ENCODE assay signal across 1 cellular context in genomic region chr2:238029853-238030252, GRCh38.
TF ChIP-seq lines count a peak whose summit lies in the region.

No MANE protein-coding gene starts in this region.

TF ChIP-seq in HepG2, 621 proteins besides CTCF, POLR2A, EP300 and RAD21 (continued from another document and continues in another):
- TF ChIP-seq LRRFIP1 (CRISPR knock-in tag; conservative IDR thresholded peaks at IDR 0.05) (no peak), NCOA5 (CRISPR knock-in tag; IDR thresholded peaks at IDR 0.05) (no peak), ZSCAN22 (CRISPR knock-in tag; IDR thresholded peaks at IDR 0.05) (no peak), SOX6 (IDR thresholded peaks at IDR 0.05) (no peak), SOX6 (CRISPR knock-in tag; IDR thresholded peaks at IDR 0.05) (peak; percentile 47), HNF1A (IDR thresholded peaks at IDR 0.05; ENCODE audit: low read depth) (no peak), HNF1A (CRISPR knock-in tag; IDR thresholded peaks at IDR 0.05; ENCODE audit: borderline replicate concordance) (peak; percentile 71; the same call in 1 of the 2 replicates), ZNF563 (CRISPR knock-in tag; IDR thresholded peaks at IDR 0.05) (no peak), ZNF235 (CRISPR knock-in tag; IDR thresholded peaks at IDR 0.05; ENCODE audit: borderline replicate concordance) (no peak), ADNP (CRISPR knock-in tag; IDR thresholded peaks at IDR 0.05) (peak; percentile 58; the same call in 1 of the 2 replicates), IRX3 (CRISPR knock-in tag; IDR thresholded peaks at IDR 0.05; ENCODE audit: borderline replicate concordance, low read depth) (no peak), NFYC (CRISPR knock-in tag; IDR thresholded peaks at IDR 0.05) (no peak), KDM1A (CRISPR knock-in tag; IDR thresholded peaks at IDR 0.05) (no peak), ZNF543 (CRISPR knock-in tag; IDR thresholded peaks at IDR 0.05) (no peak), HOXA3 (CRISPR knock-in tag; IDR thresholded peaks at IDR 0.05) (peak; percentile 50; the same call in 1 of the 2 replicates), ATF5 (CRISPR knock-in tag; IDR thresholded peaks at IDR 0.05; ENCODE audit: low read depth) (no peak), FOXP4 (CRISPR knock-in tag; IDR thresholded peaks at IDR 0.05) (no peak), ZNF333 (CRISPR knock-in tag; IDR thresholded peaks at IDR 0.05; ENCODE audit: borderline replicate concordance) (no peak), ZNF431 (CRISPR knock-in tag; IDR thresholded peaks at IDR 0.05; ENCODE audit: borderline replicate concordance, low read depth) (no peak), NONO (IDR thresholded peaks at IDR 0.05) (no peak), NONO (CRISPR knock-in tag; conservative IDR thresholded peaks at IDR 0.05) (0 out of 2 replicates have a peak, but pooled peaks have one; percentile 39), PAXIP1 (CRISPR knock-in tag; conservative IDR thresholded peaks at IDR 0.05) (peak; percentile 55), ZMYM4 (CRISPR knock-in tag; IDR thresholded peaks at IDR 0.05) (0 out of 2 replicates have a peak, but pooled peaks have one; percentile 42), SALL1 (CRISPR knock-in tag; IDR thresholded peaks at IDR 0.05) (0 out of 2 replicates have a peak, but pooled peaks have one; percentile 21), SOX5 (CRISPR knock-in tag; IDR thresholded peaks at IDR 0.05; ENCODE audit: borderline replicate concordance) (peak; percentile 38; the same call in 1 of the 2 replicates), ZMYM3 (CRISPR knock-in tag; IDR thresholded peaks at IDR 0.05) (peak; percentile 55; the same call in 1 of the 2 replicates), ZNF263 (CRISPR knock-in tag; IDR thresholded peaks at IDR 0.05) (peak; percentile 73), HNF4A (CRISPR knock-in tag; IDR thresholded peaks at IDR 0.05) (peak; percentile 77), ZBTB33 (CRISPR knock-in tag; IDR thresholded peaks at IDR 0.05) (0 out of 2 replicates have a peak, but pooled peaks have one; percentile 28), ZNF121 (CRISPR knock-in tag; IDR thresholded peaks at IDR 0.05) (peak; percentile 92), ZNF646 (CRISPR knock-in tag; IDR thresholded peaks at IDR 0.05) (0 out of 2 replicates have a peak, but pooled peaks have one; percentile 21), ZNF678 (CRISPR knock-in tag; IDR thresholded peaks at IDR 0.05) (0 out of 2 replicates have a peak, but pooled peaks have one; percentile 29)
